In the genomic region with DNA sequence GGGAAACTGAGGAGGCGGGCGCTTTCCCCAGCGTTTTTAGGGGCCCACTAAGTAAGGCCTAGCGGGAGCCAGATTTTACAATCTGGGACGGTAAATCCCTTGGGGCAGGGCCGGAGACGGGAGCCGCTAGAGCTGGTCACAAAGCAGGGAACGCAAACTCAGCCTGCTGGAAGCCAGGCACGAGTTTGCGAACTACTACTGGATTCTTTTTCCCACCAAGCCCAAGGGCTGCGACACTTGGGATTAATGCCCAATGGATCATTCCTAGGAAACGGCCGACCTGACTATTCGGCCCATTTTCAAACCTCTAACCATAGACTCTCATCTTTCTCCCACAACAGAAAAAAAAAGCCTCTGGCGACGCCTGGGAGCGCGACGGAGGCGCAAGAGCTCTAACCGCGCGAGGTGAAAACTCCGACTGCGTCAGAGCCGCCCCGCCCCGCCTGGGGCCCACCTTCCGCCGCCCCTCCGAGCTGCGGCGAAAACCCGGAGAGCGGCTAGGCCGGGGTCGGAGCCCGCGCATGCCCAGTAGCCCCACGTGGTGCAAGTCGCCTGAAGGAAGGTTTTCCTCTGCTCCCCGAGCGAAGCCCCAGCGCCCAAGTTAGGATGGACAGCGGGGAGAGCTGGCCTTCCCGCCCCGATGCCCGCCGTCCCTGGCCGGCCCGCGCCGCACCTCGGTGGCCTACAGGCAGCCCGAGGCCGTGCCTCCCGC, we compare ENCODE assay signal across 8 cellular contexts. TPM values are rescaled to one million over a fixed set of nuclear protein-coding genes. Genes with fewer than 3 reads are reported as not detected.
DNase-seq lines count a peak whose midpoint lies in the region; ATAC-seq and TF ChIP-seq lines count a peak whose summit lies in the region.

No MANE protein-coding gene starts in this region.

- DNase-seq in GM06990 (ENCODE audit: extremely low read depth, insufficient read length) (peak; percentile 97), NB4 (ENCODE audit: low read depth) (peak; percentile 97), SKM-1 treated with dmso at 0.1 percent for 144 hours (lab: John Stamatoyannopoulos, UW; ENCODE audit: unreplicated experiment) (peak; percentile 90), Right ventricle myocardium superior (peak; percentile 97), tibial artery (peak; percentile 89 to 98)
- DNase-seq in activated naive CD8-positive, alpha-beta T cell treated with anti-CD3 and anti-CD28 coated beads, Interleukin-2, amount 10 ng/mL, durations not matched to agents 7 days and 5 days, result peak; percentile 98

- H3K4me1 ChIP-seq in parathyroid adenoma (peaks cover 17% of the 10 kb centered on the region), tibial artery (peaks cover 0 to 25% (median 16%) of the 10 kb centered on the region in 4 donors)

- peaks cover 13% of the 10 kb centered on the region for H3K79me2 ChIP-seq in parathyroid adenoma

- peak overlapping the region; percentile 99 for H3K27ac ChIP-seq in parathyroid adenoma
- peak overlapping the region; percentile 100 for H3K27ac ChIP-seq in tibial artery

- H3K27me3 Mint-ChIP-seq in activated naive CD8-positive, alpha-beta T cell treated with anti-CD3 and anti-CD28 coated beads, Interleukin-2, amount 10 ng/mL, durations not matched to agents 7 days and 5 days, result no peaks in the 10 kb centered on the region

- no peaks in the 10 kb centered on the region for H3K9me3 Mint-ChIP-seq in activated naive CD8-positive, alpha-beta T cell treated with anti-CD3 and anti-CD28 coated beads, Interleukin-2, amount 10 ng/mL, durations not matched to agents 7 days and 5 days

- ATAC-seq in HG02588 (IDR thresholded peaks at IDR 0.05; ENCODE audit: unreplicated experiment) (peak; percentile 55), Right ventricle myocardium superior (ENCODE audit: poor library complexity) (peak; percentile 88)
- ATAC-seq in activated naive CD8-positive, alpha-beta T cell treated with anti-CD3 and anti-CD28 coated beads, Interleukin-2, amount 10 ng/mL, durations not matched to agents 7 days and 5 days (ENCODE audit: low read depth), result peak; percentile 65

- H2AFZ ChIP-seq in parathyroid adenoma, result peak overlapping the region; percentile 77

- H3K27me3 ChIP-seq in GM06990 (replicated peaks; ENCODE audit: control insufficient read depth, insufficient read depth, low read length) (no peaks in the 10 kb centered on the region), parathyroid adenoma (ENCODE audit: control insufficient read depth, insufficient read depth, low read length) (no peaks in the 10 kb centered on the region), tibial artery (no peaks in the 10 kb centered on the region)

- peaks cover 9% of the 10 kb centered on the region for H3K36me3 Mint-ChIP-seq in activated naive CD8-positive, alpha-beta T cell treated with anti-CD3 and anti-CD28 coated beads, Interleukin-2, amount 10 ng/mL, durations not matched to agents 7 days and 5 days

- peaks cover 24% of the 10 kb centered on the region for H3K4me1 Mint-ChIP-seq in activated naive CD8-positive, alpha-beta T cell treated with anti-CD3 and anti-CD28 coated beads, Interleukin-2, amount 10 ng/mL, durations not matched to agents 7 days and 5 days

- H3K9me3 ChIP-seq in parathyroid adenoma (ENCODE audit: control insufficient read depth, low read length) (no peaks in the 10 kb centered on the region), tibial artery (no peaks in the 10 kb centered on the region)

- H3K9ac ChIP-seq in parathyroid adenoma, result peak overlapping the region; percentile 94

- peak; percentile 36 for TF ChIP-seq POLR2A in NB4 (IDR thresholded peaks at IDR 0.05; ENCODE audit: extremely low read depth, insufficient read length)

- peak overlapping the region; percentile 99 for H3K4me2 ChIP-seq in parathyroid adenoma (ENCODE audit: low read length)

- POLR2A ChIA-PET in activated naive CD8-positive, alpha-beta T cell treated with anti-CD3 and anti-CD28 coated beads, Interleukin-2, amount 10 ng/mL, durations not matched to agents 7 days and 5 days (lab: Charles Lee), result interaction anchor here (1.0 to 2.5 kb wide), 5 partner anchors 13 to 80 kb away, joined by 3 to 26 read pairs (median 10); no protein-coding TSS in a partner anchor

- H3K4me3 Mint-ChIP-seq in activated naive CD8-positive, alpha-beta T cell treated with anti-CD3 and anti-CD28 coated beads, Interleukin-2, amount 10 ng/mL, durations not matched to agents 7 days and 5 days, result peak overlapping the region; percentile 88

- peak overlapping the region; percentile 91 for H3K4me3 ChIP-seq in GM06990 (replicated peaks; ENCODE audit: low read depth, low read length)
- H3K4me3 ChIP-seq in NB4 (ENCODE audit: low read depth, low read length), result peak overlapping the region; percentile 84
- peak overlapping the region; percentile 71 for H3K4me3 ChIP-seq in parathyroid adenoma (ENCODE audit: low read depth, low read length)
- peak overlapping the region; percentile 84 to 85 for H3K4me3 ChIP-seq in tibial artery

- H3K36me3 ChIP-seq in GM06990 (ENCODE audit: control insufficient read depth, insufficient read depth, low read length) (no peaks in the 10 kb centered on the region), parathyroid adenoma (ENCODE audit: control insufficient read depth, insufficient read depth, low read length) (no peaks in the 10 kb centered on the region), tibial artery (no peaks in the 10 kb centered on the region)

- peak overlapping the region; percentile 96 for H3K27ac Mint-ChIP-seq in activated naive CD8-positive, alpha-beta T cell treated with anti-CD3 and anti-CD28 coated beads, Interleukin-2, amount 10 ng/mL, durations not matched to agents 7 days and 5 days

- no peak for TF ChIP-seq CTCF in GM06990 (IDR thresholded peaks at IDR 0.05; ENCODE audit: insufficient read depth, low read length, poor library complexity, severe bottlenecking)
- TF ChIP-seq CTCF in NB4 (IDR thresholded peaks at IDR 0.05; ENCODE audit: low read depth, low read length), result no peak
- TF ChIP-seq CTCF in parathyroid adenoma (IDR thresholded peaks at IDR 0.05), result no peak
- no peak for TF ChIP-seq CTCF in tibial artery (IDR thresholded peaks at IDR 0.05)

- intact Hi-C loops in Right ventricle myocardium superior (cut with DNase I), result loop anchor here (2.0 to 10.0 kb wide), 3 partner anchors 67 to 204 kb away; no protein-coding TSS in a partner anchor
- intact Hi-C loops in tibial artery (cut with DNase I; ENCODE audit: low total_unique reads), result loop anchor here (5.0 to 10.0 kb wide), 3 partner anchors 207 to 560 kb away; partner anchors contain the start of gene WASHC2A

RNA-seq across cellular contexts. Expression of gene SGMS1, which starts 0.6 kb away (rescaled TPM):
- total RNA-seq in activated naive CD8-positive, alpha-beta T cell treated with anti-CD3 and anti-CD28 coated beads, Interleukin-2, amount 10 ng/mL, durations not matched to agents 7 days and 5 days, result 10 to 100 TPM; 20.4 to 21.0 TPM
- 18.3 TPM for total RNA-seq in Right ventricle myocardium superior

Comparison
In these comparisons a context has a peak if more than half of its experiments do, and no peak if none do; other contexts are left out.
1. Peak in every context shown above with its lines: DNase-seq, ATAC-seq, H3K4me3 ChIP-seq and H3K27ac ChIP-seq.